In the genomic region with DNA sequence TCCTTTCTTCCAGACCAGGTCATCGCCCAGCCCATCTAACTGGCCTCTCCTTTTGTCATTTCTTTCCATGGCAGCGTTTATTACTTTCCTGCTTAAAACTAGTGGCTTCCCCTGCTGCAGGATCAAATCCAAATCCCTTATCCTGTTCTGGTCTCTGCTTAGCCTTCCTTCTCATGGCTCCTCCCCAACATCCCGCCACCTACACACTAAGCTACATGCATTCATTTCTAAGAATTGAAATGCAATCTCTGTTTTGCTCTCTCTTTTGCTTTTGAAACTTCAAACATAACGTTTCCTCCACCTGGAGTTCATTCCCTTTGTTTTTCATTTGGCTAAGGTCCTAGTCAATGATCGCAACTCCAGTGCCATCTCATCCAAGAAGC, we compare ENCODE assay signal across 2 cellular contexts.
TF ChIP-seq lines count a peak whose summit lies in the region.

No MANE protein-coding gene starts in this region.

TF ChIP-seq in SK-N-SH, 30 proteins besides CTCF, POLR2A, EP300 and RAD21:
- TF ChIP-seq TAF1 (IDR thresholded peaks at IDR 0.05; ENCODE audit: borderline replicate concordance, low read depth, low read length) (no peak), YY1 (IDR thresholded peaks at IDR 0.05; ENCODE audit: low read depth) (no peak), JUND (IDR thresholded peaks at IDR 0.05) (no peak)

TF ChIP-seq in endothelial cell of umbilical vein, 7 proteins besides CTCF, POLR2A, EP300 and RAD21:
- TF ChIP-seq JUN (IDR thresholded peaks at IDR 0.05; ENCODE audit: borderline replicate concordance, insufficient read depth, insufficient read length, low read depth) (no peak), POLR2AphosphoS5 (IDR thresholded peaks at IDR 0.05; ENCODE audit: insufficient read depth, low read depth, low read length) (no peak), GATA2 (IDR thresholded peaks at IDR 0.05; ENCODE audit: insufficient read depth, insufficient read length, low read depth, low read length) (no peak), MAX (IDR thresholded peaks at IDR 0.05; ENCODE audit: insufficient read depth, insufficient read length) (no peak), FOS (IDR thresholded peaks at IDR 0.05; ENCODE audit: borderline replicate concordance, insufficient read depth, low read length) (no peak), MYC (IDR thresholded peaks at IDR 0.05; ENCODE audit: low read depth, low read length) (no peak), EZH2 (IDR thresholded peaks at IDR 0.05; ENCODE audit: borderline replicate concordance, low read depth, low read length, severe bottlenecking) (no peak)
